Comparison of ENCODE assay signal across 8 cellular contexts in the genomic region with DNA sequence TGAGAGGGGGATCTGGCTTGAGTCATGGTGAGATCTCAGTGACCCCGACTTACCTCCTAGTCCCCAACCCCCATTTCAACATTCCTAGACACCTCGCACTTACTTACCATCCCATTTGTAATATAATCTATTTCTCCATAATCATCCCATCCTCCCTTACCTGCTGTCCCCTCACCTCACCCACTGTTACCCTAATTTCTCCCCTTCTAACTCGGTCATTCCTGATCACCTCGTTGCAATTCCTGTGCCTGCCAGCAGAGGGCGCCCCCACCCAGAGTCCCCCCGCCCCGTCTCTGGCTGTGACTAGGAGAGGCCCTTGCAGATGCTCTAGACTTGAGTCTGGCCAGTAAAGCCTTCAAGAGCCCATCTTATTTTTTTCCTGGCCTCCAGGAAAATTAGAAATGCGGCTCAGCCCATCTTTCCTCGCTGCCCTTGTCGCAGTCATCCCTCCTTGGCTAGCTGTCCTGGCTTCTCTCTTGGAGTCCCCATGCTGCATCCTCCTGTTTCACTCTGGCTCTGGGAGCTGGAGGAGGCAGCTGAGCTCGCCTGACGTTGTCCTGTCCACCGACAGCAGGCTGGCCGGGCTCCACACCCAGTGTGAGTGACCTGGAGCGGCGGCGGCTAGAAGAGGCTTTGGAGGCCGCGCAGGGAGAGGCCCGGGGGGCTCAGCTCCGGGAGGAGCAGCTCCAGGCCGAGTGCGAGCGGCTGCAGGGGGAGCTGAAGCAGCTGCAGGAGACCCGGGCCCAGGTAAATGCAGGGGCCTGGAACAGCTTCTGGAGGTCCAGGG. TPM values are rescaled to one million over a fixed set of nuclear protein-coding genes. Genes with fewer than 3 reads are reported as not detected.
DNase-seq lines count a peak whose midpoint lies in the region; ATAC-seq and TF ChIP-seq lines count a peak whose summit lies in the region.

No MANE protein-coding gene starts in this region.

- no peak overlapping the region for H2AK5ac ChIP-seq in trophoblast cell (ENCODE audit: low read length)

- H4K8ac ChIP-seq in trophoblast cell (ENCODE audit: low read depth, low read length), result no peak overlapping the region

- 39 to 87% methylated on average over 3 to 9 of the region's 25 CpGs for WGBS in gastroesophageal sphincter (ENCODE audit: low coverage in 1 of 2), 2 donors
- WGBS in trophoblast cell (ENCODE audit: extremely low coverage, insufficient coverage, insufficient read length), result 100% methylated on average over 1 of the region's 25 CpGs

- no peaks in the 10 kb centered on the region for H3K9me3 ChIP-seq in gastroesophageal sphincter
- no peaks in the 10 kb centered on the region for H3K9me3 ChIP-seq in trophoblast cell (ENCODE audit: insufficient read depth, low read depth, low read length)
- H3K9me3 ChIP-seq in vagina, result no peaks in the 10 kb centered on the region

- H4K91ac ChIP-seq in trophoblast cell (ENCODE audit: low read depth, low read length), result no peak overlapping the region

- H3K79me2 ChIP-seq in trophoblast cell (ENCODE audit: control insufficient read depth, insufficient read depth, low read length, poor library complexity), result peaks cover 2% of the 10 kb centered on the region

- H3K18ac ChIP-seq in trophoblast cell (ENCODE audit: low read length), result no peak overlapping the region

- no peak overlapping the region for H2BK12ac ChIP-seq in trophoblast cell (ENCODE audit: low read length)

- H2BK120ac ChIP-seq in trophoblast cell (ENCODE audit: insufficient read depth, low read length, poor library complexity), result no peak overlapping the region

- H3K23ac ChIP-seq in trophoblast cell (ENCODE audit: low read length), result no peak overlapping the region

- H3K4me3 ChIP-seq in gastroesophageal sphincter, result no peak overlapping the region
- no peak overlapping the region for H3K4me3 ChIP-seq in trophoblast cell (ENCODE audit: low read depth, low read length)
- no peak overlapping the region for H3K4me3 ChIP-seq in vagina

- no peak overlapping the region for H2BK5ac ChIP-seq in trophoblast cell (ENCODE audit: low read depth, low read length, poor library complexity)

- no peak overlapping the region for H4K12ac ChIP-seq in trophoblast cell (ENCODE audit: low read depth, low read length)

- no peak overlapping the region for H2AFZ ChIP-seq in trophoblast cell (ENCODE audit: insufficient read depth, low read length, poor library complexity)

- H3K9ac ChIP-seq in trophoblast cell (ENCODE audit: low read length), result no peak overlapping the region

- H3K4me1 ChIP-seq in gastroesophageal sphincter (peaks cover 0 to 45% (median 16%) of the 10 kb centered on the region in 3 donors), trophoblast cell (ENCODE audit: control insufficient read depth in 1 of 2, insufficient read depth in 2 of 2, low read length in 2 of 2) (peaks cover 0 to 5% of the 10 kb centered on the region in 2 experiments), vagina (peaks cover 23% of the 10 kb centered on the region)

- DNase-seq in CD1c-positive myeloid dendritic cell (ENCODE audit: extremely low spot score), result peak; percentile 74
- DNase-seq in HK-2 (ENCODE audit: unreplicated experiment), result peak; percentile 77
- DNase-seq in RPMI8226, result peak; percentile 63
- DNase-seq in activated effector memory CD4-positive, alpha-beta T cell treated with anti-CD3 and anti-CD28 coated beads, Interleukin-2, amount 50 U/mL, for 16 hours, result peak; percentile 94
- peak; percentile 29 to 59 for DNase-seq in trophoblast cell
- no peak for DNase-seq in vagina (ENCODE audit: extremely low spot score in 2 of 2)

- no peak overlapping the region for H3K14ac ChIP-seq in trophoblast cell (ENCODE audit: low read length)

- peaks cover 11% of the 10 kb centered on the region for H3K79me1 ChIP-seq in trophoblast cell (ENCODE audit: low read length)

- H3K27ac ChIP-seq in gastroesophageal sphincter (no peak overlapping the region), trophoblast cell (ENCODE audit: low read depth, low read length) (no peak overlapping the region), vagina (no peak overlapping the region)

- H3K36me3 ChIP-seq in gastroesophageal sphincter (peaks cover 0 to 44% of the 10 kb centered on the region in 2 donors), trophoblast cell (ENCODE audit: control insufficient read depth in 1 of 2, insufficient read depth in 2 of 2, low read length in 2 of 2) (peaks cover 1 to 6% of the 10 kb centered on the region in 2 experiments), vagina (peaks cover 0 to 5% of the 10 kb centered on the region in 2 donors)

- TF ChIP-seq EP300 in gastroesophageal sphincter (IDR thresholded peaks at IDR 0.05), result no peak

- TF ChIP-seq CTCF in gastroesophageal sphincter (IDR thresholded peaks at IDR 0.05), result peak in 3 of 4 experiments; percentile 63 to 96 (median 81)
- TF ChIP-seq CTCF in vagina (IDR thresholded peaks at IDR 0.05), result peak; percentile 59 to 89 (median 64)

- ATAC-seq in gastroesophageal sphincter (no peak), GM18505 (IDR thresholded peaks at IDR 0.05; ENCODE audit: unreplicated experiment) (no peak)

- no peak overlapping the region for H3K4ac ChIP-seq in trophoblast cell (ENCODE audit: low read depth, low read length)

- intact Hi-C loops in vagina (cut with DNase I), result no loop called here

- H3K27me3 ChIP-seq in gastroesophageal sphincter (no peaks in the 10 kb centered on the region), trophoblast cell (ENCODE audit: insufficient read depth, low read length) (no peaks in the 10 kb centered on the region), vagina (no peaks in the 10 kb centered on the region)

- TF ChIP-seq POLR2A in gastroesophageal sphincter (IDR thresholded peaks at IDR 0.05) (no peak), vagina (IDR thresholded peaks at IDR 0.05) (no peak), GM18505 (IDR thresholded peaks at IDR 0.05; ENCODE audit: borderline replicate concordance, extremely low read depth, insufficient read depth, insufficient read length) (no peak)

- H3K4me2 ChIP-seq in trophoblast cell (ENCODE audit: low read length), result no peak overlapping the region

RNA-seq across cellular contexts. Expression of gene TBKBP1, which starts 5.0 kb away (rescaled TPM):
- 10 to 100 TPM; 13.9 to 25.1 (median 18.0) TPM for total RNA-seq in gastroesophageal sphincter
- 4.6 and 4.8 TPM in 2 replicates for polyA plus RNA-seq in trophoblast cell (2013)
- total RNA-seq in vagina, result 13.8 TPM

RNA-seq across cellular contexts. Expression of gene TBX21, which starts 34.1 kb away (rescaled TPM):
- 1 to 10 TPM in 1 of 4 donors, under 1 TPM in 1, not detected in 2; 0.94 to 1.1 TPM for total RNA-seq in gastroesophageal sphincter
- polyA plus RNA-seq in trophoblast cell (2013), result not detected in 2 replicates
- total RNA-seq in vagina, result 2.9 TPM

RNA-seq across cellular contexts. Expression of gene KPNB1, which starts 49.2 kb away (rescaled TPM):
- 100 to 1,000 TPM; 192 to 215 (median 211) TPM for total RNA-seq in gastroesophageal sphincter
- polyA plus RNA-seq in trophoblast cell (2013), result 148 and 159 TPM in 2 replicates
- 157 TPM for total RNA-seq in vagina

Comparison
In these comparisons a context has a peak if more than half of its experiments do, and no peak if none do; other contexts are left out.
1. DNase-seq: peak in CD1c-positive myeloid dendritic cell (single experiment), HK-2 (single experiment), RPMI8226 (single experiment), activated effector memory CD4-positive, alpha-beta T cell treated with anti-CD3 and anti-CD28 coated beads, Interleukin-2, amount 50 U/mL, for 16 hours (single experiment) and trophoblast cell (2 of 2); none in vagina (0 of 2).